Comparison of ENCODE assay signal across 8 cellular contexts in genomic region chr6:30411515-30412207, GRCh38.
DNase-seq lines count a peak whose midpoint lies in the region; ATAC-seq lines count a peak whose summit lies in the region.

No MANE protein-coding gene starts in this region.

- no peaks in the 10 kb centered on the region for H3K4me1 ChIP-seq in Karpas-422 (ENCODE audit: low read length)

- no peaks in the 10 kb centered on the region for H4K20me1 ChIP-seq in Karpas-422 (ENCODE audit: insufficient read depth, low read depth, low read length)

- no peaks in the 10 kb centered on the region for H3K27me3 ChIP-seq in Karpas-422 (ENCODE audit: low read length)

- no peaks in the 10 kb centered on the region for H3K79me2 ChIP-seq in Karpas-422 (ENCODE audit: low read length)

- H3K27ac ChIP-seq in Karpas-422 (ENCODE audit: low read length) = no peak overlapping the region

- peak overlapping the region; percentile 4; the same call in 1 of the 2 replicates for H3K4me3 ChIP-seq in Karpas-422 (ENCODE audit: low read length)

- DNase-seq in DMS 273 (lab: John Stamatoyannopoulos, UW; ENCODE audit: unreplicated experiment) = peak; percentile 77
- DNase-seq in Karpas-422 = peak; percentile 75
- peak in 31 of 34 experiments; percentile 23 to 64 (median 47) for DNase-seq in T-cell
- peak; percentile 61 for DNase-seq in activated naive CD8-positive, alpha-beta T cell treated with anti-CD3 and anti-CD28 coated beads, Interleukin-2, amount 50 U/mL, for 24 hours
- peak; percentile 28 to 53 (median 43) for DNase-seq in immature natural killer cell
- peak; percentile 42 to 55 for DNase-seq in stimulated activated CD4-positive, alpha-beta T cell treated with anti-CD3 and anti-CD28 coated beads, Interleukin-1b, Interleukin-23, amount 100 ng/mL, for 4 hours (ENCODE audit: low read depth in 2 of 2)

- no peak overlapping the region for H3K4me2 ChIP-seq in Karpas-422 (ENCODE audit: low read depth, low read length, poor library complexity, severe bottlenecking)

- no peaks in the 10 kb centered on the region for H3K9me2 ChIP-seq in Karpas-422 (replicated peaks; ENCODE audit: insufficient read depth, low read length)

- H2AFZ ChIP-seq in Karpas-422 (ENCODE audit: low read length) = 0 out of 2 replicates have a peak overlapping the region, but pooled peaks have one; percentile 48

- peak; percentile 69 to 77 (median 74) for ATAC-seq in T-cell (replicated peaks in 1 of 4)
- ATAC-seq in activated naive CD8-positive, alpha-beta T cell treated with anti-CD3 and anti-CD28 coated beads, Interleukin-2, amount 50 U/mL, for 24 hours = peak; percentile 71
- ATAC-seq in HG02610 (IDR thresholded peaks at IDR 0.05; ENCODE audit: unreplicated experiment) = no peak
- no peak for ATAC-seq in GM18517 (IDR thresholded peaks at IDR 0.05; ENCODE audit: unreplicated experiment)

- H3K36me3 Mint-ChIP-seq in T-cell (no peaks in the 10 kb centered on the region), immature natural killer cell (peaks cover 0 to 5% (median 0%) of the 10 kb centered on the region in 3 donors)
- no peaks in the 10 kb centered on the region for H3K36me3 Mint-ChIP-seq in activated naive CD8-positive, alpha-beta T cell treated with anti-CD3 and anti-CD28 coated beads, Interleukin-2, amount 50 U/mL, for 24 hours (ENCODE audit: low read depth)

- H3K36me3 ChIP-seq in Karpas-422 (ENCODE audit: insufficient read depth, low read length) = no peaks in the 10 kb centered on the region

- H3K4me3 Mint-ChIP-seq in T-cell = peak overlapping the region in 2 of 3 donors; percentile 25 to 37
- peak overlapping the region; percentile 35 for H3K4me3 Mint-ChIP-seq in activated naive CD8-positive, alpha-beta T cell treated with anti-CD3 and anti-CD28 coated beads, Interleukin-2, amount 50 U/mL, for 24 hours
- no peak overlapping the region for H3K4me3 Mint-ChIP-seq in immature natural killer cell

- no peak overlapping the region for H3K9ac ChIP-seq in Karpas-422 (ENCODE audit: low read length)

- 0 out of 2 replicates have a peak, but pooled peaks cover 2% of the 10 kb centered on the region for H3K9me3 ChIP-seq in Karpas-422 (ENCODE audit: low read length)

- H3K4me1 Mint-ChIP-seq in T-cell = peaks cover 10 to 14% (median 10%) of the 10 kb centered on the region in 3 donors
- peaks cover 6% of the 10 kb centered on the region for H3K4me1 Mint-ChIP-seq in activated naive CD8-positive, alpha-beta T cell treated with anti-CD3 and anti-CD28 coated beads, Interleukin-2, amount 50 U/mL, for 24 hours
- H3K4me1 Mint-ChIP-seq in immature natural killer cell = peaks cover 6 to 11% of the 10 kb centered on the region in 2 donors

- CTCF ChIA-PET in T-cell (lab: Charles Lee) = interaction anchor here in 1 of 2 donors (0.6 to 1.2 kb wide), 3 partner anchors 12 to 152 kb away, joined by 3 to 5 read pairs (median 4); no protein-coding TSS in a partner anchor

- peaks cover 4 to 17% (median 8%) of the 10 kb centered on the region in 3 donors for H3K9me3 Mint-ChIP-seq in T-cell
- H3K9me3 Mint-ChIP-seq in activated naive CD8-positive, alpha-beta T cell treated with anti-CD3 and anti-CD28 coated beads, Interleukin-2, amount 50 U/mL, for 24 hours = peaks cover 13% of the 10 kb centered on the region
- peaks cover 5 to 16% (median 11%) of the 10 kb centered on the region in 6 donors for H3K9me3 Mint-ChIP-seq in immature natural killer cell

- H3K27me3 Mint-ChIP-seq in T-cell (peaks cover 52 to 73% of the 10 kb centered on the region in 2 donors), immature natural killer cell (ENCODE audit: low read depth in 3 of 3) (peaks cover 5 to 30% (median 29%) of the 10 kb centered on the region in 3 donors)
- H3K27me3 Mint-ChIP-seq in activated naive CD8-positive, alpha-beta T cell treated with anti-CD3 and anti-CD28 coated beads, Interleukin-2, amount 50 U/mL, for 24 hours = peaks cover 58% of the 10 kb centered on the region

- H3K27ac Mint-ChIP-seq in T-cell = no peak overlapping the region
- H3K27ac Mint-ChIP-seq in activated naive CD8-positive, alpha-beta T cell treated with anti-CD3 and anti-CD28 coated beads, Interleukin-2, amount 50 U/mL, for 24 hours = no peak overlapping the region
- H3K27ac Mint-ChIP-seq in immature natural killer cell = no peak overlapping the region

- POLR2A ChIA-PET in T-cell (lab: Charles Lee) = no interaction called here

Comparison
In these comparisons a context has a peak if more than half of its experiments do, and no peak if none do; other contexts are left out.
1. ATAC-seq: peak in T-cell (4 of 4) and activated naive CD8-positive, alpha-beta T cell treated with anti-CD3 and anti-CD28 coated beads, Interleukin-2, amount 50 U/mL, for 24 hours (single experiment); none in HG02610 (single experiment) and GM18517 (single experiment).
2. H3K4me3 Mint-ChIP-seq: peak in T-cell (2 of 3) and activated naive CD8-positive, alpha-beta T cell treated with anti-CD3 and anti-CD28 coated beads, Interleukin-2, amount 50 U/mL, for 24 hours (single experiment); none in immature natural killer cell (0 of 5).
3. Peak in every context shown above with its lines, with median percentiles within 50 percentile points of each other: DNase-seq.